In the genomic region with DNA sequence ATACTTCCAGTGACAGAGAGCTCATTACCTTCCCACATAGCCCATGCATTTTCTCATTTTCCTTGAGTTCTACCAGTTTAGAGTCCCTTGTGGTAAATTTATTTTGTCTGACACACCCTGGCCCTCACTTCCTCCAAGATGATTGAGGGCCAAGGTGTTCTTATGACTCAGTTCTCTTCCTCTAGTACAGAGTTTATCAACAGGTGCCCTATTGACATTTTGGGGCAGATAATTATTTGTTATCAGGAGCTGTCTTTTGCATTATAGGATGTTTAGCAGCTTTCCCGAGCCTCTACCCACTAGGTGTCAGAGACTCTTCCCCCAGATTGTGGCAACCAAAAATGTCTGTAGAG, we compare ENCODE assay signal across 1 cellular context.
TF ChIP-seq lines count a peak whose summit lies in the region.

No MANE protein-coding gene starts in this region.

TF ChIP-seq in HEK293, 187 proteins besides CTCF, POLR2A, EP300 and RAD21 (continued from another document):
- TF ChIP-seq, protein P1, sequence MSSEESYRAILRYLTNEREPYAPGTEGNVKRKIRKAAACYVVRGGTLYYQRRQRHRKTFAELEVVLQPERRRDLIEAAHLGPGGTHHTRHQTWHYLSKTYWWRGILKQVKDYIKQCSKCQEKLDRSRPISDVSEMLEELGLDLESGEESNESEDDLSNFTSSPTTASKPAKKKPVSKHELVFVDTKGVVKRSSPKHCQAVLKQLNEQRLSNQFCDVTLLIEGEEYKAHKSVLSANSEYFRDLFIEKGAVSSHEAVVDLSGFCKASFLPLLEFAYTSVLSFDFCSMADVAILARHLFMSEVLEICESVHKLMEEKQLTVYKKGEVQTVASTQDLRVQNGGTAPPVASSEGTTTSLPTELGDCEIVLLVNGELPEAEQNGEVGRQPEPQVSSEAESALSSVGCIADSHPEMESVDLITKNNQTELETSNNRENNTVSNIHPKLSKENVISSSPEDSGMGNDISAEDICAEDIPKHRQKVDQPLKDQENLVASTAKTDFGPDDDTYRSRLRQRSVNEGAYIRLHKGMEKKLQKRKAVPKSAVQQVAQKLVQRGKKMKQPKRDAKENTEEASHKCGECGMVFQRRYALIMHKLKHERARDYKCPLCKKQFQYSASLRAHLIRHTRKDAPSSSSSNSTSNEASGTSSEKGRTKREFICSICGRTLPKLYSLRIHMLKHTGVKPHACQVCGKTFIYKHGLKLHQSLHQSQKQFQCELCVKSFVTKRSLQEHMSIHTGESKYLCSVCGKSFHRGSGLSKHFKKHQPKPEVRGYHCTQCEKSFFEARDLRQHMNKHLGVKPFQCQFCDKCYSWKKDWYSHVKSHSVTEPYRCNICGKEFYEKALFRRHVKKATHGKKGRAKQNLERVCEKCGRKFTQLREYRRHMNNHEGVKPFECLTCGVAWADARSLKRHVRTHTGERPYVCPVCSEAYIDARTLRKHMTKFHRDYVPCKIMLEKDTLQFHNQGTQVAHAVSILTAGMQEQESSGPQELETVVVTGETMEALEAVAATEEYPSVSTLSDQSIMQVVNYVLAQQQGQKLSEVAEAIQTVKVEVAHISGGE (tag by site-specific recombination; conservative IDR thresholded peaks at IDR 0.05; ENCODE audit: low read depth), result no peak
- TF ChIP-seq, protein P2, sequence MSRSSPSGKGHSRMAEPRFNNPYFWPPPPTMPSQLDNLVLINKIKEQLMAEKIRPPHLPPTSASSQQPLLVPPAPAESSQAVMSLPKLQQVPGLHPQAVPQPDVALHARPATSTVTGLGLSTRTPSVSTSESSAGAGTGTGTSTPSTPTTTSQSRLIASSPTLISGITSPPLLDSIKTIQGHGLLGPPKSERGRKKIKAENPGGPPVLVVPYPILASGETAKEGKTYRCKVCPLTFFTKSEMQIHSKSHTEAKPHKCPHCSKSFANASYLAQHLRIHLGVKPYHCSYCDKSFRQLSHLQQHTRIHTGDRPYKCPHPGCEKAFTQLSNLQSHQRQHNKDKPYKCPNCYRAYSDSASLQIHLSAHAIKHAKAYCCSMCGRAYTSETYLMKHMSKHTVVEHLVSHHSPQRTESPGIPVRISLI (tag by site-specific recombination; IDR thresholded peaks at IDR 0.05), result no peak
- peak; percentile 56 for TF ChIP-seq SCRT2 (tag by site-specific recombination; IDR thresholded peaks at IDR 0.05)
- TF ChIP-seq, protein P3, sequence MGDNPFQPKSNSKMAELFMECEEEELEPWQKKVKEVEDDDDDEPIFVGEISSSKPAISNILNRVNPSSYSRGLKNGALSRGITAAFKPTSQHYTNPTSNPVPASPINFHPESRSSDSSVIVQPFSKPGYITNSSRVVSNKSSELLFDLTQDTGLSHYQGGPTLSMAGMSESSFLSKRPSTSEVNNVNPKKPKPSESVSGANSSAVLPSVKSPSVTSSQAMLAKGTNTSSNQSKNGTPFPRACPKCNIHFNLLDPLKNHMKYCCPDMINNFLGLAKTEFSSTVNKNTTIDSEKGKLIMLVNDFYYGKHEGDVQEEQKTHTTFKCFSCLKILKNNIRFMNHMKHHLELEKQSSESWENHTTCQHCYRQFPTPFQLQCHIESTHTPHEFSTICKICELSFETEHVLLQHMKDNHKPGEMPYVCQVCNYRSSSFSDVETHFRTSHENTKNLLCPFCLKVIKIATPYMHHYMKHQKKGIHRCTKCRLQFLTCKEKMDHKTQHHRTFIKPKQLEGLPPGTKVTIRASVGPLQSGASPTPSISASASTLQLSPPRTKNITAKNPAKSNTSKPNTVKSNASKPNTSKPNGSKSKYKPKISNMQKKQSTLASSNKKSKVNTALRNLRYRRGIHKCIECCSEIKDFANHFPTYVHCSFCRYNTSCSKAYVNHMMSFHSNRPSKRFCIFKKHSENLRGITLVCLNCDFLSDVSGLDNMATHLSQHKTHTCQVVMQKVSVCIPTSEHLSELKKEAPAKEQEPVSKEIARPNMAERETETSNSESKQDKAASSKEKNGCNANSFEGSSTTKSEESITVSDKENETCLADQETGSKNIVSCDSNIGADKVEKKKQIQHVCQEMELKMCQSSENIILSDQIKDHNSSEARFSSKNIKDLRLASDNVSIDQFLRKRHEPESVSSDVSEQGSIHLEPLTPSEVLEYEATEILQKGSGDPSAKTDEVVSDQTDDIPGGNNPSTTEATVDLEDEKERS (tag by site-specific recombination; IDR thresholded peaks at IDR 0.05), result no peak
- TF ChIP-seq, protein P4, sequence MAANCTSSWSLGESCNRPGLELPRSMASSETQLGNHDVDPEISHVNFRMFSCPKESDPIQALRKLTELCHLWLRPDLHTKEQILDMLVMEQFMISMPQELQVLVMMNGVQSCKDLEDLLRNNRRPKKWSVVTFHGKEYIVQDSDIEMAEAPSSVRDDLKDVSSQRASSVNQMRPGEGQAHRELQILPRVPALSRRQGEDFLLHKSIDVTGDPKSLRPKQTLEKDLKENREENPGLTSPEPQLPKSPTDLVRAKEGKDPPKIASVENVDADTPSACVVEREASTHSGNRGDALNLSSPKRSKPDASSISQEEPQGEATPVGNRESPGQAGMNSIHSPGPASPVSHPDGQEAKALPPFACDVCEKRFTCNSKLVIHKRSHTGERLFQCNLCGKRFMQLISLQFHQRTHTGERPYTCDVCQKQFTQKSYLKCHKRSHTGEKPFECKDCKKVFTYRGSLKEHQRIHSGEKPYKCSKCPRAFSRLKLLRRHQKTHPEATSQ (tag by site-specific recombination; IDR thresholded peaks at IDR 0.05), result no peak
